ENCODE assay signal across 1 cellular context in the genomic region with DNA sequence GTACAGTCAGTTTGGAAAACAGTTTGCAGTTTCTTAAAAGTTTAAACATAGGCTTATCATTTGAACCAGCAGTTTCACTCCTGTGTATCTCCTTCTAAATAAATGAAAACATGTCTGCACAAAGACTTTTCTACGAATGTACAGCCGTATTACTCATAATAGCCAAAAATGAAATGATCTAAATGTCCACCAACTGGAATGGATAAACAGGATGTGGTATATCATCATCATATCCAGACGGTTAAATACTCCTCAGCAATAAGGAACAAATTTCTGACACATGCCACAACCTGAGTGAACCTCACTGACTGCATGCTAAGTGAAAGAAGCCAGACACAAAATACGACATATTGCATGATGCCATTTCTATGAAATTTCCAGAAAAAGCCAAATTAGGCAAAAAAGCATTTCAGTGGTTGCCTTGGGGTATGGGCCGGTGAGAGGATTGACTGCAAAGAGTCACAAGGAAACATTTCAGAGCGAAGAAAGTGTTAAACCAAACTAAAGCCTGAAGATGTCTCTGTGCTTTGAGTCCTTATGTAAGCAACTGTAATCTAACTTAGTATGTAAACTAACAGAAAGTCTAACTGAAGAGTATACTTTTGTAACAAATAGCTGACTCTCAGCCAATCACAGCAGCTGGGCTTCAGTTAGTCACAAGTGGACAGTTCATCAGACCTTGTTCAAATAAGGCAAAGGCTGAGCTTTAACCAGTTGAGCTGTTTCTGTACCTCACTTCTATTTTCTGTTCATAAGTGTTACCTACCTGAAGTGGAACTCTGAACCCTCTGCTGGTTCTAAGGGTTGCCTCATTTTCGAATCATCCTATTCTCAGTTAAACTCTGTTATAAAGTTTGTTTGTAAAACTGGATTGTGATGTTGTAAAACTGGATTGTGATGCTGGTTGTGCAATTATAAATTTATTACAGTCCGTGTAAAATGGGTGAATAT.
A peak's percentile ranks its signal among the peaks of the same experiment; 100 is the strongest.
TF ChIP-seq lines count a peak whose summit lies in the region.

No MANE protein-coding gene starts in this region.

TF ChIP-seq in HepG2, 621 proteins besides CTCF, POLR2A, EP300 and RAD21 (continued from another document and continues in another):
- TF ChIP-seq, protein P1, sequence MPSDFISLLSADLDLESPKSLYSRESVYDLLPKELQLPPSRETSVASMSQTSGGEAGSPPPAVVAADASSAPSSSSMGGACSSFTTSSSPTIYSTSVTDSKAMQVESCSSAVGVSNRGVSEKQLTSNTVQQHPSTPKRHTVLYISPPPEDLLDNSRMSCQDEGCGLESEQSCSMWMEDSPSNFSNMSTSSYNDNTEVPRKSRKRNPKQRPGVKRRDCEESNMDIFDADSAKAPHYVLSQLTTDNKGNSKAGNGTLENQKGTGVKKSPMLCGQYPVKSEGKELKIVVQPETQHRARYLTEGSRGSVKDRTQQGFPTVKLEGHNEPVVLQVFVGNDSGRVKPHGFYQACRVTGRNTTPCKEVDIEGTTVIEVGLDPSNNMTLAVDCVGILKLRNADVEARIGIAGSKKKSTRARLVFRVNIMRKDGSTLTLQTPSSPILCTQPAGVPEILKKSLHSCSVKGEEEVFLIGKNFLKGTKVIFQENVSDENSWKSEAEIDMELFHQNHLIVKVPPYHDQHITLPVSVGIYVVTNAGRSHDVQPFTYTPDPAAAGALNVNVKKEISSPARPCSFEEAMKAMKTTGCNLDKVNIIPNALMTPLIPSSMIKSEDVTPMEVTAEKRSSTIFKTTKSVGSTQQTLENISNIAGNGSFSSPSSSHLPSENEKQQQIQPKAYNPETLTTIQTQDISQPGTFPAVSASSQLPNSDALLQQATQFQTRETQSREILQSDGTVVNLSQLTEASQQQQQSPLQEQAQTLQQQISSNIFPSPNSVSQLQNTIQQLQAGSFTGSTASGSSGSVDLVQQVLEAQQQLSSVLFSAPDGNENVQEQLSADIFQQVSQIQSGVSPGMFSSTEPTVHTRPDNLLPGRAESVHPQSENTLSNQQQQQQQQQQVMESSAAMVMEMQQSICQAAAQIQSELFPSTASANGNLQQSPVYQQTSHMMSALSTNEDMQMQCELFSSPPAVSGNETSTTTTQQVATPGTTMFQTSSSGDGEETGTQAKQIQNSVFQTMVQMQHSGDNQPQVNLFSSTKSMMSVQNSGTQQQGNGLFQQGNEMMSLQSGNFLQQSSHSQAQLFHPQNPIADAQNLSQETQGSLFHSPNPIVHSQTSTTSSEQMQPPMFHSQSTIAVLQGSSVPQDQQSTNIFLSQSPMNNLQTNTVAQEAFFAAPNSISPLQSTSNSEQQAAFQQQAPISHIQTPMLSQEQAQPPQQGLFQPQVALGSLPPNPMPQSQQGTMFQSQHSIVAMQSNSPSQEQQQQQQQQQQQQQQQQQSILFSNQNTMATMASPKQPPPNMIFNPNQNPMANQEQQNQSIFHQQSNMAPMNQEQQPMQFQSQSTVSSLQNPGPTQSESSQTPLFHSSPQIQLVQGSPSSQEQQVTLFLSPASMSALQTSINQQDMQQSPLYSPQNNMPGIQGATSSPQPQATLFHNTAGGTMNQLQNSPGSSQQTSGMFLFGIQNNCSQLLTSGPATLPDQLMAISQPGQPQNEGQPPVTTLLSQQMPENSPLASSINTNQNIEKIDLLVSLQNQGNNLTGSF (CRISPR knock-in tag; IDR thresholded peaks at IDR 0.05), result no peak
- TF ChIP-seq THAP11 (CRISPR knock-in tag; IDR thresholded peaks at IDR 0.05), result peak; percentile 57
- TF ChIP-seq KLF9 (CRISPR knock-in tag; IDR thresholded peaks at IDR 0.05; ENCODE audit: low read depth), result no peak
- TF ChIP-seq NR3C1 (CRISPR knock-in tag; IDR thresholded peaks at IDR 0.05), result no peak
- TF ChIP-seq NFKBIZ (CRISPR knock-in tag; IDR thresholded peaks at IDR 0.05), result no peak
- no peak for TF ChIP-seq ZSCAN21 (CRISPR knock-in tag; IDR thresholded peaks at IDR 0.05; ENCODE audit: borderline replicate concordance)
- TF ChIP-seq ZKSCAN5 (CRISPR knock-in tag; IDR thresholded peaks at IDR 0.05), result no peak
- no peak for TF ChIP-seq ZNF563 (CRISPR knock-in tag; IDR thresholded peaks at IDR 0.05)
- TF ChIP-seq ZNF33B (CRISPR knock-in tag; IDR thresholded peaks at IDR 0.05), result no peak
- no peak for TF ChIP-seq AHR (CRISPR knock-in tag; IDR thresholded peaks at IDR 0.05)
- no peak for TF ChIP-seq CBX1 (IDR thresholded peaks at IDR 0.05; ENCODE audit: low read depth)
- TF ChIP-seq RFXANK (CRISPR knock-in tag; IDR thresholded peaks at IDR 0.05), result no peak
- TF ChIP-seq ZBTB3 (CRISPR knock-in tag; IDR thresholded peaks at IDR 0.05; ENCODE audit: borderline replicate concordance, low read depth), result no peak
- peak; percentile 72 for TF ChIP-seq REPIN1 (CRISPR knock-in tag; IDR thresholded peaks at IDR 0.05; ENCODE audit: borderline replicate concordance, low read depth)
- TF ChIP-seq ZNF17 (CRISPR knock-in tag; IDR thresholded peaks at IDR 0.05), result no peak
- no peak for TF ChIP-seq ZNF225 (CRISPR knock-in tag; IDR thresholded peaks at IDR 0.05)
- TF ChIP-seq ZNF20 (CRISPR knock-in tag; IDR thresholded peaks at IDR 0.05), result no peak
- TF ChIP-seq HOXA3 (CRISPR knock-in tag; IDR thresholded peaks at IDR 0.05), result peak; percentile 60; the same call in 1 of the 2 replicates
- no peak for TF ChIP-seq ZNF790 (CRISPR knock-in tag; IDR thresholded peaks at IDR 0.05; ENCODE audit: borderline replicate concordance)
- TF ChIP-seq MED8 (CRISPR knock-in tag; IDR thresholded peaks at IDR 0.05; ENCODE audit: insufficient replicate concordance), result no peak
- TF ChIP-seq ZNF629 (CRISPR knock-in tag; conservative IDR thresholded peaks at IDR 0.05), result peak; percentile 12; the same call in 1 of the 2 replicates
- TF ChIP-seq, protein P2, sequence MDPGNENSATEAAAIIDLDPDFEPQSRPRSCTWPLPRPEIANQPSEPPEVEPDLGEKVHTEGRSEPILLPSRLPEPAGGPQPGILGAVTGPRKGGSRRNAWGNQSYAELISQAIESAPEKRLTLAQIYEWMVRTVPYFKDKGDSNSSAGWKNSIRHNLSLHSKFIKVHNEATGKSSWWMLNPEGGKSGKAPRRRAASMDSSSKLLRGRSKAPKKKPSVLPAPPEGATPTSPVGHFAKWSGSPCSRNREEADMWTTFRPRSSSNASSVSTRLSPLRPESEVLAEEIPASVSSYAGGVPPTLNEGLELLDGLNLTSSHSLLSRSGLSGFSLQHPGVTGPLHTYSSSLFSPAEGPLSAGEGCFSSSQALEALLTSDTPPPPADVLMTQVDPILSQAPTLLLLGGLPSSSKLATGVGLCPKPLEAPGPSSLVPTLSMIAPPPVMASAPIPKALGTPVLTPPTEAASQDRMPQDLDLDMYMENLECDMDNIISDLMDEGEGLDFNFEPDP (CRISPR knock-in tag; conservative IDR thresholded peaks at IDR 0.05), result no peak
- TF ChIP-seq, protein P3, sequence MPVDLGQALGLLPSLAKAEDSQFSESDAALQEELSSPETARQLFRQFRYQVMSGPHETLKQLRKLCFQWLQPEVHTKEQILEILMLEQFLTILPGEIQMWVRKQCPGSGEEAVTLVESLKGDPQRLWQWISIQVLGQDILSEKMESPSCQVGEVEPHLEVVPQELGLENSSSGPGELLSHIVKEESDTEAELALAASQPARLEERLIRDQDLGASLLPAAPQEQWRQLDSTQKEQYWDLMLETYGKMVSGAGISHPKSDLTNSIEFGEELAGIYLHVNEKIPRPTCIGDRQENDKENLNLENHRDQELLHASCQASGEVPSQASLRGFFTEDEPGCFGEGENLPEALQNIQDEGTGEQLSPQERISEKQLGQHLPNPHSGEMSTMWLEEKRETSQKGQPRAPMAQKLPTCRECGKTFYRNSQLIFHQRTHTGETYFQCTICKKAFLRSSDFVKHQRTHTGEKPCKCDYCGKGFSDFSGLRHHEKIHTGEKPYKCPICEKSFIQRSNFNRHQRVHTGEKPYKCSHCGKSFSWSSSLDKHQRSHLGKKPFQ (CRISPR knock-in tag; IDR thresholded peaks at IDR 0.05; ENCODE audit: insufficient replicate concordance), result no peak
- TF ChIP-seq ARNTL (CRISPR knock-in tag; IDR thresholded peaks at IDR 0.05), result no peak
- no peak for TF ChIP-seq FLYWCH1 (CRISPR knock-in tag; IDR thresholded peaks at IDR 0.05)
- peak; percentile 88 for TF ChIP-seq GATAD2A (CRISPR knock-in tag; IDR thresholded peaks at IDR 0.05)
- no peak for TF ChIP-seq ZNF496 (CRISPR knock-in tag; IDR thresholded peaks at IDR 0.05; ENCODE audit: insufficient replicate concordance)
- TF ChIP-seq NBN (conservative IDR thresholded peaks at IDR 0.05), result no peak
- TF ChIP-seq, protein P4, sequence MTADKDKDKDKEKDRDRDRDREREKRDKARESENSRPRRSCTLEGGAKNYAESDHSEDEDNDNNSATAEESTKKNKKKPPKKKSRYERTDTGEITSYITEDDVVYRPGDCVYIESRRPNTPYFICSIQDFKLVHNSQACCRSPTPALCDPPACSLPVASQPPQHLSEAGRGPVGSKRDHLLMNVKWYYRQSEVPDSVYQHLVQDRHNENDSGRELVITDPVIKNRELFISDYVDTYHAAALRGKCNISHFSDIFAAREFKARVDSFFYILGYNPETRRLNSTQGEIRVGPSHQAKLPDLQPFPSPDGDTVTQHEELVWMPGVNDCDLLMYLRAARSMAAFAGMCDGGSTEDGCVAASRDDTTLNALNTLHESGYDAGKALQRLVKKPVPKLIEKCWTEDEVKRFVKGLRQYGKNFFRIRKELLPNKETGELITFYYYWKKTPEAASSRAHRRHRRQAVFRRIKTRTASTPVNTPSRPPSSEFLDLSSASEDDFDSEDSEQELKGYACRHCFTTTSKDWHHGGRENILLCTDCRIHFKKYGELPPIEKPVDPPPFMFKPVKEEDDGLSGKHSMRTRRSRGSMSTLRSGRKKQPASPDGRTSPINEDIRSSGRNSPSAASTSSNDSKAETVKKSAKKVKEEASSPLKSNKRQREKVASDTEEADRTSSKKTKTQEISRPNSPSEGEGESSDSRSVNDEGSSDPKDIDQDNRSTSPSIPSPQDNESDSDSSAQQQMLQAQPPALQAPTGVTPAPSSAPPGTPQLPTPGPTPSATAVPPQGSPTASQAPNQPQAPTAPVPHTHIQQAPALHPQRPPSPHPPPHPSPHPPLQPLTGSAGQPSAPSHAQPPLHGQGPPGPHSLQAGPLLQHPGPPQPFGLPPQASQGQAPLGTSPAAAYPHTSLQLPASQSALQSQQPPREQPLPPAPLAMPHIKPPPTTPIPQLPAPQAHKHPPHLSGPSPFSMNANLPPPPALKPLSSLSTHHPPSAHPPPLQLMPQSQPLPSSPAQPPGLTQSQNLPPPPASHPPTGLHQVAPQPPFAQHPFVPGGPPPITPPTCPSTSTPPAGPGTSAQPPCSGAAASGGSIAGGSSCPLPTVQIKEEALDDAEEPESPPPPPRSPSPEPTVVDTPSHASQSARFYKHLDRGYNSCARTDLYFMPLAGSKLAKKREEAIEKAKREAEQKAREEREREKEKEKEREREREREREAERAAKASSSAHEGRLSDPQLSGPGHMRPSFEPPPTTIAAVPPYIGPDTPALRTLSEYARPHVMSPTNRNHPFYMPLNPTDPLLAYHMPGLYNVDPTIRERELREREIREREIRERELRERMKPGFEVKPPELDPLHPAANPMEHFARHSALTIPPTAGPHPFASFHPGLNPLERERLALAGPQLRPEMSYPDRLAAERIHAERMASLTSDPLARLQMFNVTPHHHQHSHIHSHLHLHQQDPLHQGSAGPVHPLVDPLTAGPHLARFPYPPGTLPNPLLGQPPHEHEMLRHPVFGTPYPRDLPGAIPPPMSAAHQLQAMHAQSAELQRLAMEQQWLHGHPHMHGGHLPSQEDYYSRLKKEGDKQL (CRISPR knock-in tag; IDR thresholded peaks at IDR 0.05; ENCODE audit: low read depth), result no peak
- no peak for TF ChIP-seq TAF15 (IDR thresholded peaks at IDR 0.05; ENCODE audit: low read depth, low read length, poor library complexity, severe bottlenecking)
- TF ChIP-seq ZFP36L1 (CRISPR knock-in tag; IDR thresholded peaks at IDR 0.05), result no peak
- TF ChIP-seq ZNF326 (CRISPR knock-in tag; IDR thresholded peaks at IDR 0.05; ENCODE audit: borderline replicate concordance), result no peak
- no peak for TF ChIP-seq ZNF547 (CRISPR knock-in tag; IDR thresholded peaks at IDR 0.05)
- TF ChIP-seq, protein P5, sequence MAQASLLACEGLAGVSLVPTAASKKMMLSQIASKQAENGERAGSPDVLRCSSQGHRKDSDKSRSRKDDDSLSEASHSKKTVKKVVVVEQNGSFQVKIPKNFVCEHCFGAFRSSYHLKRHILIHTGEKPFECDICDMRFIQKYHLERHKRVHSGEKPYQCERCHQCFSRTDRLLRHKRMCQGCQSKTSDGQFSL (CRISPR knock-in tag; IDR thresholded peaks at IDR 0.05), result no peak
- TF ChIP-seq, protein P6, sequence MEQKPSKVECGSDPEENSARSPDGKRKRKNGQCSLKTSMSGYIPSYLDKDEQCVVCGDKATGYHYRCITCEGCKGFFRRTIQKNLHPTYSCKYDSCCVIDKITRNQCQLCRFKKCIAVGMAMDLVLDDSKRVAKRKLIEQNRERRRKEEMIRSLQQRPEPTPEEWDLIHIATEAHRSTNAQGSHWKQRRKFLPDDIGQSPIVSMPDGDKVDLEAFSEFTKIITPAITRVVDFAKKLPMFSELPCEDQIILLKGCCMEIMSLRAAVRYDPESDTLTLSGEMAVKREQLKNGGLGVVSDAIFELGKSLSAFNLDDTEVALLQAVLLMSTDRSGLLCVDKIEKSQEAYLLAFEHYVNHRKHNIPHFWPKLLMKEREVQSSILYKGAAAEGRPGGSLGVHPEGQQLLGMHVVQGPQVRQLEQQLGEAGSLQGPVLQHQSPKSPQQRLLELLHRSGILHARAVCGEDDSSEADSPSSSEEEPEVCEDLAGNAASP (CRISPR knock-in tag; IDR thresholded peaks at IDR 0.05; ENCODE audit: borderline replicate concordance), result no peak
- TF ChIP-seq ZC3H13 (CRISPR knock-in tag; IDR thresholded peaks at IDR 0.05), result no peak
- TF ChIP-seq, protein P7, sequence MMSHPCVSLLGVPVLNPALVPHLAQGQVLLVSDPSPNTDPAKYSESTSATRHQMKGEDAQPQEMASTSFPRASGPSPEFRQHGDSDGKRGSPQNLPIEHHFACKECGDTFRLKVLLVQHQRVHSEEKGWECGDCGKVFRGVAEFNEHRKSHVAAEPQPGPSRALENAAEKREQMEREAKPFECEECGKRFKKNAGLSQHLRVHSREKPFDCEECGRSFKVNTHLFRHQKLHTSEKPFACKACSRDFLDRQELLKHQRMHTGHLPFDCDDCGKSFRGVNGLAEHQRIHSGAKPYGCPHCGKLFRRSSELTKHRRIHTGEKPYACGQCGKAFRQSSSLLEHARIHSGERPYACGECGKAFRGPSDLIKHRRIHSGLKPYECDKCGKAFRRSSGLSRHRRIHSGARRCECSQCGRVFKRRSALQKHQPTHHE (CRISPR knock-in tag; IDR thresholded peaks at IDR 0.05; ENCODE audit: borderline replicate concordance), result peak; percentile 37; the same call in 1 of the 2 replicates
- TF ChIP-seq SAP130 (CRISPR knock-in tag; IDR thresholded peaks at IDR 0.05; ENCODE audit: low read depth), result peak; percentile 70
- TF ChIP-seq NCOA5 (CRISPR knock-in tag; IDR thresholded peaks at IDR 0.05), result no peak
- no peak for TF ChIP-seq HNRNPH1 (optimal IDR thresholded peaks at IDR 0.05; ENCODE audit: low read depth, low read length)
- TF ChIP-seq MTF2 (CRISPR knock-in tag; IDR thresholded peaks at IDR 0.05; ENCODE audit: borderline replicate concordance), result no peak; the same call in 1 of the 2 replicates
- no peak for TF ChIP-seq SIN3B (IDR thresholded peaks at IDR 0.05; ENCODE audit: low read length)
- TF ChIP-seq ATAD3A (CRISPR knock-in tag; IDR thresholded peaks at IDR 0.05), result no peak
- no peak for TF ChIP-seq PHF8 (CRISPR knock-in tag; IDR thresholded peaks at IDR 0.05)
- TF ChIP-seq NPAS2 (CRISPR knock-in tag; IDR thresholded peaks at IDR 0.05; ENCODE audit: borderline replicate concordance), result no peak
- 0 out of 2 replicates have a peak, but pooled peaks have one; percentile 54 for TF ChIP-seq ZNF644 (CRISPR knock-in tag; IDR thresholded peaks at IDR 0.05; ENCODE audit: low read depth)
- TF ChIP-seq ZBTB38 (CRISPR knock-in tag; IDR thresholded peaks at IDR 0.05), result no peak
